Comparison of ENCODE assay signal across 23 cellular contexts in the genomic region with DNA sequence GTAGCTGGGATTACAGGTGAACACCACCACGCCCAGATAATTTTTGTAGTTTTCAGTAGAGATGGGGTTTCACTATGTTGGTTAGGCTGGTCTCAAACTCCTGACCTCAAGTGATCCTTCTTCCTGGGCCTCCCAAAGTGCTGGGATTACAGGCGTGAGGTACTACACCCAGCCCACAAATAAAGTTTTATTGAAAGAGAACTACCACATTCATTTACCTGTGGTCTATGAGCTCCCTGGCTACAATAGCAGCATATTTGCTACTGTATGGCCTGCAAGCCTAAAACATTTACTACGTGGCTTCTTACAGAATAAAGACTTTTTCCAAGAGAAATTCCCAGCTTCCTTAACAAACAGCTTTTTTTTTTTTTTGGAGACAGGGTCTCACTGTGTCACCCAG.
"Had no signal": no experiment of that assay in that cellular context is flagged by ENCODE, and none has a peak within 500 bp of the region (broad histone marks: within the 10 kb centered on the region; RNA-seq: fewer than 3 reads in every experiment).

No MANE protein-coding gene starts in this region.

- H3K4me3 ChIP-seq: hepatocyte, lower lobe of right lung, ovary, prostate gland, right atrium auricular region, tibial artery had no signal

- H3K27ac ChIP-seq: lower lobe of right lung, ovary, prostate gland, right atrium auricular region, tibial artery had no signal

- H3K9me3 ChIP-seq: lower lobe of right lung, ovary, prostate gland, right atrium auricular region, tibial artery had no signal

- H2AFZ ChIP-seq: hepatocyte had no signal

- H3K27me3 ChIP-seq: hepatocyte, ovary, right atrium auricular region, tibial artery had no signal

- H3K27ac Mint-ChIP-seq: activated naive CD8-positive, alpha-beta T cell treated with anti-CD3 and anti-CD28 coated beads, Interleukin-2, amount 10 ng/mL, durations not matched to agents 7 days and 5 days; stimulated activated naive CD8-positive, alpha-beta T cell treated with anti-CD3 and anti-CD28 coated beads, Interleukin-15, Interleukin-2, amounts not matched to agents 100 ng/mL and 50 ng/mL, for 24 hours had no signal

- H3K27me3 Mint-ChIP-seq: activated naive CD8-positive, alpha-beta T cell treated with anti-CD3 and anti-CD28 coated beads, Interleukin-2, amount 10 ng/mL, durations not matched to agents 7 days and 5 days; activated T-helper 17 cell treated with anti-CD3 and anti-CD28 coated beads, Interleukin-2, amount 50 U/mL, for 72 hours; naive thymus-derived CD4-positive, alpha-beta T cell; stimulated activated naive CD8-positive, alpha-beta T cell treated with anti-CD3 and anti-CD28 coated beads, Interleukin-15, Interleukin-2, amounts not matched to agents 100 ng/mL and 50 ng/mL, for 24 hours had no signal

- H3K4me1 ChIP-seq: prostate gland had no signal

- H3K36me3 Mint-ChIP-seq: immature natural killer cell had no signal

- H3K36me3 ChIP-seq: lower lobe of right lung, ovary, prostate gland, right atrium auricular region, tibial artery had no signal

- H3K4me3 Mint-ChIP-seq: immature natural killer cell; stimulated activated naive CD8-positive, alpha-beta T cell treated with anti-CD3 and anti-CD28 coated beads, Interleukin-15, Interleukin-2, amounts not matched to agents 100 ng/mL and 50 ng/mL, for 24 hours had no signal

- H3K9me3 Mint-ChIP-seq: activated naive CD8-positive, alpha-beta T cell treated with anti-CD3 and anti-CD28 coated beads, Interleukin-2, amount 10 ng/mL, durations not matched to agents 7 days and 5 days; activated T-helper 17 cell treated with anti-CD3 and anti-CD28 coated beads, Interleukin-2, amount 50 U/mL, for 72 hours; immature natural killer cell; naive thymus-derived CD4-positive, alpha-beta T cell; stimulated activated naive CD8-positive, alpha-beta T cell treated with anti-CD3 and anti-CD28 coated beads, Interleukin-15, Interleukin-2, amounts not matched to agents 100 ng/mL and 50 ng/mL, for 24 hours had no signal

- DNase-seq: activated CD4-positive, alpha-beta T cell treated with anti-CD3 and anti-CD28 coated beads for 1 hour; activated CD4-positive, alpha-beta T cell treated with anti-CD3 and anti-CD28 coated beads, Interleukin-2, amount 50 U/mL, for 1 hour; activated naive CD8-positive, alpha-beta T cell treated with anti-CD3 and anti-CD28 coated beads, Interleukin-2, amount 10 ng/mL, durations not matched to agents 7 days and 5 days; activated T-cell treated with anti-CD3 and anti-CD28 coated beads, Interleukin-2, amount 50 U/mL, for 1 hour; cerebellar nuclear complex; cortex of kidney; effector memory CD4-positive, alpha-beta T cell; foreskin melanocyte; glutamatergic neuron; immature natural killer cell; lower lobe of right lung; naive thymus-derived CD4-positive, alpha-beta T cell; ovary; stimulated activated CD4-positive, alpha-beta T cell treated with anti-CD3 and anti-CD28 coated beads, Interleukin-1b, Interleukin-23, amount 100 ng/mL, for 48 hours; T-helper 9 cell; tibial artery had no signal

- ATAC-seq: activated T-helper 17 cell treated with anti-CD3 and anti-CD28 coated beads, Interleukin-2, amount 50 U/mL, for 72 hours; esophagus mucosa; left lobe of liver; lower lobe of right lung; naive thymus-derived CD4-positive, alpha-beta T cell had no signal
